In genomic region chr2:160332318-160332717, GRCh38 we compare ENCODE assay signal across 9 cellular contexts.
A peak's percentile ranks its signal among the peaks of the same experiment; 100 is the strongest.
DNase-seq lines count a peak whose midpoint lies in the region; ATAC-seq and TF ChIP-seq lines count a peak whose summit lies in the region.
"Had no signal": no experiment of that assay in that cellular context is flagged by ENCODE, and none has a peak within 500 bp of the region (broad histone marks: within the 10 kb centered on the region; RNA-seq: fewer than 3 reads in every experiment).

No MANE protein-coding gene starts in this region.

- H3K27ac Mint-ChIP-seq in CD4-positive, alpha-beta memory T cell: peak overlapping the region; percentile 25 to 83 (median 66)
- no peak overlapping the region for H3K27ac Mint-ChIP-seq in glutamatergic neuron (ENCODE audit: unreplicated experiment)

- intact Hi-C loops in CD4-positive, alpha-beta memory T cell (cut with micrococcal nuclease): loop anchor here (5.0 kb wide), 2 partner anchors 75 to 155 kb away; no protein-coding TSS in a partner anchor

- peaks cover 3% of the 10 kb centered on the region; the same call in 1 of the 2 replicates for H3F3A ChIP-seq in Loucy (ENCODE audit: low read depth)

- POLR2A ChIA-PET in CD4-positive, alpha-beta memory T cell (lab: Charles Lee; ENCODE audit: partially characterized antibody): interaction anchor here (1.4 kb wide), 1 partner anchor 74 kb away, joined by 4 read pairs; no protein-coding TSS in a partner anchor

- WGBS in liver: 58% methylated on average over 2 of the region's 2 CpGs

- H3K27ac ChIP-seq in CD4-positive, alpha-beta memory T cell (ENCODE audit: low read depth, low read length): peak overlapping the region; percentile 6
- H3K27ac ChIP-seq in liver (ENCODE audit: low read depth in 1 of 2, low read length in 2 of 2): no peak overlapping the region

- TF ChIP-seq RAD21 in liver (IDR thresholded peaks at IDR 0.05): peak; percentile 58 to 66

- DNase-seq in CD4-positive, alpha-beta memory T cell: peak in 3 of 5 donors; percentile 27 to 43 (median 29)
- peak; percentile 69 for DNase-seq in amniotic epithelial cell (ENCODE audit: low read depth)
- no peak for DNase-seq in NCI-H526 (lab: John Stamatoyannopoulos, UW)
- DNase-seq in glutamatergic neuron: no peak
- no peak for DNase-seq in MG63
- DNase-seq: KG1 had no signal

- peak; percentile 51 for TF ChIP-seq CTCF in Loucy (conservative IDR thresholded peaks at IDR 0.05; ENCODE audit: low read length)
- TF ChIP-seq CTCF in liver (IDR thresholded peaks at IDR 0.05; ENCODE audit: low read depth, low read length, missing input control): no peak
- TF ChIP-seq CTCF in glutamatergic neuron (IDR thresholded peaks at IDR 0.05; ENCODE audit: partially characterized antibody, unreplicated experiment): no peak

- no peaks in the 10 kb centered on the region for H3K36me3 ChIP-seq in CD4-positive, alpha-beta memory T cell (ENCODE audit: insufficient read depth, low read length)
- H3K36me3 ChIP-seq in Loucy (ENCODE audit: insufficient read depth, low read length) (peaks cover 9% of the 10 kb centered on the region; the same call in 1 of the 2 replicates), liver (ENCODE audit: control insufficient read depth in 4 of 4, insufficient read depth in 3 of 4, low read depth in 1 of 4, low read length in 3 of 4) (no peaks in the 10 kb centered on the region), MG63 (peaks cover 17% of the 10 kb centered on the region)

- H3K4me3 Mint-ChIP-seq in CD4-positive, alpha-beta memory T cell: peak overlapping the region in 7 of 8 donors; percentile 32 to 78 (median 59)
- no peak overlapping the region for H3K4me3 Mint-ChIP-seq in glutamatergic neuron (ENCODE audit: unreplicated experiment)

- CTCF ChIA-PET in CD4-positive, alpha-beta memory T cell (lab: Charles Lee; ENCODE audit: partially characterized antibody): interaction anchor here (0.7 to 5.1 kb wide), 5 partner anchors 8 to 662 kb away, joined by 3 to 38 read pairs (median 4); no protein-coding TSS in a partner anchor

- peak overlapping the region; percentile 40 for H3K4me2 ChIP-seq in Loucy (ENCODE audit: low read depth, low read length, poor library complexity, severe bottlenecking)

- H3K9me3 Mint-ChIP-seq in CD4-positive, alpha-beta memory T cell: no peaks in the 10 kb centered on the region
- H3K9me3 Mint-ChIP-seq in glutamatergic neuron (ENCODE audit: unreplicated experiment): no peaks in the 10 kb centered on the region

- H3K9me3 ChIP-seq in CD4-positive, alpha-beta memory T cell (ENCODE audit: control insufficient read depth in 1 of 2, low read length in 2 of 2): no peaks in the 10 kb centered on the region
- H3K9me3 ChIP-seq in Loucy (ENCODE audit: insufficient read depth, low read depth, low read length) (no peaks in the 10 kb centered on the region), liver (ENCODE audit: control insufficient read depth in 4 of 4, low read length in 3 of 4) (no peaks in the 10 kb centered on the region), MG63 (no peaks in the 10 kb centered on the region)

- H3K27me3 Mint-ChIP-seq in CD4-positive, alpha-beta memory T cell: no peaks in the 10 kb centered on the region
- peaks cover 5% of the 10 kb centered on the region for H3K27me3 Mint-ChIP-seq in glutamatergic neuron (ENCODE audit: unreplicated experiment)

- no peak overlapping the region for H3K4me3 ChIP-seq in CD4-positive, alpha-beta memory T cell (ENCODE audit: low read length in 2 of 2)
- H3K4me3 ChIP-seq in Loucy (ENCODE audit: low read length, poor library complexity, severe bottlenecking) (no peak overlapping the region), liver (ENCODE audit: low read depth in 1 of 3, low read length in 3 of 3) (no peak overlapping the region), MG63 (no peak overlapping the region)

- no peaks in the 10 kb centered on the region for H3K27me3 ChIP-seq in CD4-positive, alpha-beta memory T cell (ENCODE audit: insufficient read depth, low read length)
- H3K27me3 ChIP-seq in Loucy (ENCODE audit: insufficient read depth, low read length, poor library complexity, severe bottlenecking) (no peaks in the 10 kb centered on the region), liver (ENCODE audit: control insufficient read depth in 4 of 4, insufficient read depth in 4 of 4, low read length in 3 of 4) (no peaks in the 10 kb centered on the region), MG63 (no peaks in the 10 kb centered on the region)

- no peak overlapping the region for H2AFZ ChIP-seq in Loucy (ENCODE audit: low read length)

- no peak for ATAC-seq in GM18502 (IDR thresholded peaks at IDR 0.05; ENCODE audit: poor library complexity, unreplicated experiment)

- no peaks in the 10 kb centered on the region for H3K9me2 ChIP-seq in Loucy (replicated peaks; ENCODE audit: low read depth, low read length)

- H3K4me1 ChIP-seq in CD4-positive, alpha-beta memory T cell (ENCODE audit: insufficient read depth, low read length): peaks cover 93% of the 10 kb centered on the region
- H3K4me1 ChIP-seq in Loucy (ENCODE audit: insufficient read depth, low read length, poor library complexity, severe bottlenecking) (peaks cover 38% of the 10 kb centered on the region), liver (ENCODE audit: control insufficient read depth in 4 of 4, insufficient read depth in 4 of 4, low read length in 3 of 4) (peaks cover 2 to 15% (median 6%) of the 10 kb centered on the region in 4 donors)

- peaks cover 80 to 100% (median 89%) of the 10 kb centered on the region in 4 donors for H3K4me1 Mint-ChIP-seq in CD4-positive, alpha-beta memory T cell
- H3K4me1 Mint-ChIP-seq in glutamatergic neuron (ENCODE audit: low read depth, unreplicated experiment): peaks cover 38% of the 10 kb centered on the region

- peaks cover 8% of the 10 kb centered on the region for H4K20me1 ChIP-seq in Loucy (ENCODE audit: insufficient read depth, low read length, poor library complexity, severe bottlenecking)

- H3K9ac ChIP-seq in Loucy (ENCODE audit: low read depth, low read length, poor library complexity, severe bottlenecking): peak overlapping the region; percentile 0
- H3K9ac ChIP-seq in liver (ENCODE audit: low read depth in 1 of 2, low read length in 2 of 2): no peak overlapping the region

- H3K36me3 Mint-ChIP-seq in CD4-positive, alpha-beta memory T cell: peaks cover 14 to 16% of the 10 kb centered on the region in 2 donors
- no peaks in the 10 kb centered on the region for H3K36me3 Mint-ChIP-seq in glutamatergic neuron (ENCODE audit: unreplicated experiment)

- H3K79me2 ChIP-seq in Loucy (ENCODE audit: insufficient read depth, low read length): peaks cover 91% of the 10 kb centered on the region

TF ChIP-seq in liver, 16 proteins besides CTCF, POLR2A, EP300 and RAD21:
- TF ChIP-seq NR2F2 (IDR thresholded peaks at IDR 0.05): peak; percentile 9
- no peak for TF ChIP-seq RXRA (IDR thresholded peaks at IDR 0.05)
- TF ChIP-seq FOXA2 (IDR thresholded peaks at IDR 0.05): no peak
- TF ChIP-seq GABPA (IDR thresholded peaks at IDR 0.05 in 1 of 2, conservative IDR thresholded peaks at IDR 0.05 in 1 of 2): peak; percentile 10 to 31
- TF ChIP-seq SP1 (IDR thresholded peaks at IDR 0.05): no peak
- TF ChIP-seq REST (IDR thresholded peaks at IDR 0.05): no peak

Comparison
In these comparisons a context has a peak if more than half of its experiments do, and no peak if none do; other contexts are left out.
1. DNase-seq: peak in CD4-positive, alpha-beta memory T cell (3 of 5) and amniotic epithelial cell (single experiment); none in NCI-H526 (0 of 2), glutamatergic neuron (single experiment) and MG63 (single experiment).